15 cellular contexts compared by ENCODE assay signal in the genomic region with DNA sequence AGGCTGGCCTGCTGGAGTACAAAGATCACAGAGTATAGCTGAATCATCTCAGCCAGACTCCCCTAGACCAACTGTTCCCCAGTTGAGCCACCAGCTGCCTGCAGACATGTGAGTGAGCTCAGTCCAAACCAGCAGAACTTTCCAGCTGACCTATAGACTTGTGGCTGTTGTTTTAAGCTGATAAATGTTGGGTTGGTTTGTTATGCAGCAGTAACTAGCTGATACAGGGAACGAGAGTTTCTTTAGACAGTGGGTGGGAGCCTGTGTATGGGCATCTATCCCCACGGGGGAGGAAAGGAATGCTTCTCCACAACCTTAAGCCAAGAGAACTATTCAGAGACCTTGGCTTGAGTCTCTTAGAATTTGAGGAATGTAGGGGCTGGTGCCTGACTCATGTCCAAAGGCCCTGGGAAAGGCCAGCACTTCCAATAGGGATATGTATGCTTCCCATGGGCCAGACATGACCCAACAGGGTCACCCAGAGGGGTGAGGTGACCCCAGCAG. TPM values are rescaled to one million over a fixed set of nuclear protein-coding genes. Genes with fewer than 3 reads are reported as not detected.
DNase-seq lines count a peak whose midpoint lies in the region; ATAC-seq, FAIRE-seq and TF ChIP-seq lines count a peak whose summit lies in the region.
"Had no signal": no experiment of that assay in that cellular context is flagged by ENCODE, and none has a peak within 500 bp of the region (broad histone marks: within the 10 kb centered on the region; RNA-seq: fewer than 3 reads in every experiment).

No MANE protein-coding gene starts in this region.

- ATAC-seq in HG02642 (IDR thresholded peaks at IDR 0.05; ENCODE audit: poor library complexity, unreplicated experiment), result no peak
- ATAC-seq in GM18868 (IDR thresholded peaks at IDR 0.05; ENCODE audit: unreplicated experiment), result no peak
- ATAC-seq: activated CD4-positive, CD25-positive, alpha-beta regulatory T cell treated with anti-CD3 and anti-CD28 coated beads, Interleukin-2, amount 50 U/mL, for 24 hours; activated T-cell treated with anti-CD3 and anti-CD28 coated beads, Interleukin-2, amount 50 U/mL, for 72 hours; body of pancreas had no signal

- H3K36me3 ChIP-seq in small intestine (ENCODE audit: control insufficient read depth in 2 of 2, insufficient read depth in 2 of 2, low read length in 2 of 2), result no peaks in the 10 kb centered on the region
- H3K36me3 ChIP-seq in MM.1S (replicated peaks; ENCODE audit: insufficient read depth, low read length), result no peaks in the 10 kb centered on the region

- CTCF ChIA-PET in RWPE1 (lab: Yijun Ruan, JAX), result no interaction called here

- WGBS in small intestine, 3 donors, result 60 to 70% (median 67%) methylated on average over 2 of the region's 2 CpGs

- H3K4me2 ChIP-seq in MM.1S (ENCODE audit: low read depth, low read length), result no peak overlapping the region

- no peaks in the 10 kb centered on the region for H3K9me2 ChIP-seq in MM.1S (replicated peaks; ENCODE audit: insufficient read depth, low read length)

- H3K27ac ChIP-seq in RWPE1 (no peak overlapping the region), small intestine (ENCODE audit: low read depth in 1 of 2, low read length in 1 of 2) (peak overlapping the region; percentile 71 to 89), MM.1S (ENCODE audit: low read length) (no peak overlapping the region)
- H3K27ac ChIP-seq: body of pancreas had no signal

- H3K79me2 ChIP-seq in MM.1S (ENCODE audit: low read length), result no peaks in the 10 kb centered on the region

- H3K9me3 ChIP-seq in small intestine (ENCODE audit: control insufficient read depth, low read depth) (peaks cover 4% of the 10 kb centered on the region), MM.1S (replicated peaks; ENCODE audit: insufficient read depth, low read length) (no peaks in the 10 kb centered on the region)
- H3K9me3 ChIP-seq: body of pancreas had no signal

- H4K20me1 ChIP-seq in MM.1S (ENCODE audit: insufficient read depth, low read length), result no peaks in the 10 kb centered on the region

- no peak overlapping the region for H3K9ac ChIP-seq in MM.1S (ENCODE audit: low read length)

- DNase-seq in ELF-1 (ENCODE audit: low read depth, low spot score) (peak; percentile 68), RWPE1 (ENCODE audit: low spot score) (peak; percentile 6), fibroblast of mammary gland (ENCODE audit: low read depth) (peak; percentile 76), small intestine (peak; percentile 86), MM.1S (no peak), activated T-cell treated with anti-CD3 and anti-CD28 coated beads for 4 hours (no peak)
- DNase-seq: activated T-cell treated with anti-CD3 and anti-CD28 coated beads, Interleukin-2, amount 50 U/mL, for 72 hours; body of pancreas; CD4-positive, CD25-positive, alpha-beta regulatory T cell; Kasumi-1; NCI-H2081 treated with DMSO at 0.1 percent for 48 hours had no signal

- H3K4me3 ChIP-seq in fibroblast of mammary gland (ENCODE audit: control insufficient read depth, low read depth, low read length) (no peak overlapping the region), small intestine (ENCODE audit: low read depth in 1 of 2, low read length in 2 of 2) (no peak overlapping the region), MM.1S (ENCODE audit: low read length) (no peak overlapping the region)
- H3K4me3 ChIP-seq: body of pancreas had no signal

- no peak for FAIRE-seq in small intestine (lab: Jason Lieb, UNC)
- FAIRE-seq: endometrium had no signal

- no peaks in the 10 kb centered on the region for H3F3A ChIP-seq in MM.1S (ENCODE audit: insufficient read depth, low read length)

- H3K4me1 ChIP-seq in small intestine (ENCODE audit: control insufficient read depth in 2 of 2, insufficient read depth in 1 of 2, low read depth in 1 of 2, low read length in 1 of 2) (peaks cover 7 to 14% of the 10 kb centered on the region in 2 donors), MM.1S (ENCODE audit: low read length) (no peaks in the 10 kb centered on the region)

- POLR2A ChIA-PET in RWPE1 (lab: Yijun Ruan, JAX; ENCODE audit: low non-redundant PET), result no interaction called here

- TF ChIP-seq CTCF in RWPE1 (conservative IDR thresholded peaks at IDR 0.05; ENCODE audit: low read depth), result no peak
- no peak for TF ChIP-seq CTCF in fibroblast of mammary gland (conservative IDR thresholded peaks at IDR 0.05; ENCODE audit: control insufficient read depth, insufficient read depth, low read depth, low read length)
- no peak for TF ChIP-seq CTCF in MM.1S (IDR thresholded peaks at IDR 0.05; ENCODE audit: low read length)

- H2AFZ ChIP-seq in MM.1S (ENCODE audit: low read length), result no peak overlapping the region

- H3K27me3 ChIP-seq in small intestine (ENCODE audit: control insufficient read depth in 2 of 2, insufficient read depth in 2 of 2, low read length in 2 of 2) (no peaks in the 10 kb centered on the region), MM.1S (replicated peaks; ENCODE audit: insufficient read depth, low read length) (no peaks in the 10 kb centered on the region)
- H3K27me3 ChIP-seq: body of pancreas had no signal

RNA-seq across cellular contexts. Expression of a gene that starts 30.1 kb away (rescaled TPM):
- polyA plus RNA-seq in small intestine, result 1 to 10 TPM in 2 of 3 donors, under 1 TPM in 1; 0.73 to 9.2 (median 8.6) TPM
- polyA plus RNA-seq: CD4-positive, CD25-positive, alpha-beta regulatory T cell had no signal

RNA-seq across cellular contexts. Expression of a gene that starts 50.3 kb away (rescaled TPM):
- 10 to 100 TPM in 1 of 3 donors, 1 to 10 TPM in 1, under 1 TPM in 1; 0.45 to 26.4 (median 1.6) TPM for polyA plus RNA-seq in small intestine
- polyA plus RNA-seq: CD4-positive, CD25-positive, alpha-beta regulatory T cell had no signal

Comparison
In these comparisons a context has a peak if more than half of its experiments do, and no peak if none do; other contexts are left out.
1. DNase-seq: peak in ELF-1 (single experiment), RWPE1 (single experiment), fibroblast of mammary gland (single experiment) and small intestine (single experiment); none in MM.1S (single experiment) and activated T-cell treated with anti-CD3 and anti-CD28 coated beads for 4 hours (single experiment).
2. H3K27ac ChIP-seq: peak in small intestine (2 of 2); none in RWPE1 (single experiment) and MM.1S (single experiment).